ENCODE assay signal across 8 cellular contexts in the genomic region with DNA sequence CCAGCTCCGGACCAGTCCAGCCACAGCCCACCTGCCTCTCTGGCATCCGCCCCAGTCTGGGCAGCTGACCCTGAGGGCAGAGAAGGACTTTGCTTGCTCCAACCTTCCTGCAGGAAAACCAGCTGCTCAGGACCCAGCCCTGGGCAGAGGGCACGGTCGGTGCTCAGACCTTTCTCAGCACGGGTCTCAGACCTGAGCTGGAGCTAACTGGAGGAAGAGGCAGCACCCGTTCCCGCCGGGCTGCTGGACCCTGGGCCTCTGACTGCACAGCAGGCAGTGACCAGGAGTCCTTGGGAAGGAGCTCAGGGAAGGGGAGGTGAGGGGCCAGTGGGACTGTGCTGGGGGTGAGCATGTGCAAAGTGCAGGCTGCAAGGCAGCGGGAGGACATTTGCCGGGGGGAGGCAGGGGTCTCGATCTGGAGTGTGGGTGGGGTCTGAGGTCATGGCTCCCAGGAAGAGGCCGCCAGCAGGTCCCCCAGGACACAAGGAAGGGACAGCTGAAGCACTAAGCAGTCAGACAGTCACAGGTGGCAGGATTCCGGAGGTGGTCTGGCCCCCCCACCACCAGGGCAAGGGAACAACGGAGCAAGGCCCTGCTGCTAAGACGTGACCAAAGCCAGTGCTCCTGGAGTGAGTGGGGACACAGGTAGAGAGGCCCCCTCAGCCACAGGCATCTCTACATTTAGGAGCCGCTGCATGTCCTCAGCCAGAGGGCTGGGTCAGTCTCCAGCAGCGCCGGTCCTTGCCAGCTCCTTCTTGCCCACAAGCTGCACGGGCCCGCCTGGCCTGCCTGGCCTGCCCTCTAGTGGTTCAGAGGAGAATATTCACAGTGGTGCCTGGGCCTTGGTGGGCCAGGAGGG. TPM values are rescaled to one million over a fixed set of nuclear protein-coding genes. Genes with fewer than 3 reads are reported as not detected.
A peak's percentile ranks its signal among the peaks of the same experiment; 100 is the strongest.
DNase-seq lines count a peak whose midpoint lies in the region; ATAC-seq, FAIRE-seq and TF ChIP-seq lines count a peak whose summit lies in the region.

No MANE protein-coding gene starts in this region.

- POLR2A ChIA-PET in A549 (lab: Yijun Ruan, JAX): interaction anchor here (1.0 kb wide), 1 partner anchor 92 kb away, joined by 3 read pairs; no protein-coding TSS in a partner anchor

- intact Hi-C loops in natural killer cell (cut with micrococcal nuclease): loop anchor here (1.0 to 5.0 kb wide), 2 partner anchors 93 to 175 kb away; no protein-coding TSS in a partner anchor

- H3K9me3 Mint-ChIP-seq in activated CD8-positive, alpha-beta memory T cell treated with anti-CD3 and anti-CD28 coated beads, Interleukin-2, amount 10 ng/mL, durations not matched to agents 7 days and 5 days (ENCODE audit: low read depth): no peaks in the 10 kb centered on the region
- H3K9me3 Mint-ChIP-seq in natural killer cell: no peaks in the 10 kb centered on the region

- H3K4me3 ChIP-seq in A549: no peak overlapping the region

- peak overlapping the region in 1 of 2 experiments; percentile 47; a peak in 3 of 6 replicates for H3K27ac ChIP-seq in A549

- TF ChIP-seq EP300 in A549 (IDR thresholded peaks at IDR 0.05): no peak

- no peak for TF ChIP-seq POLR2A in A549 (IDR thresholded peaks at IDR 0.05; ENCODE audit: low read length)

- no peaks in the 10 kb centered on the region for H3K9me3 ChIP-seq in A549

- peak; percentile 58 to 77 for ATAC-seq in A549
- peak; percentile 54 for ATAC-seq in activated CD8-positive, alpha-beta memory T cell treated with anti-CD3 and anti-CD28 coated beads, Interleukin-2, amount 10 ng/mL, durations not matched to agents 7 days and 5 days
- ATAC-seq in natural killer cell: peak; percentile 73 to 81 (median 75)
- no peak for ATAC-seq in HG03469 (IDR thresholded peaks at IDR 0.05; ENCODE audit: unreplicated experiment)
- ATAC-seq in HG03432 (IDR thresholded peaks at IDR 0.05; ENCODE audit: unreplicated experiment): no peak

- 69% methylated on average over 18 of the region's 20 CpGs for WGBS in A549 (ENCODE audit: missing lambda C conversion rate)

- H3K36me3 Mint-ChIP-seq in activated CD8-positive, alpha-beta memory T cell treated with anti-CD3 and anti-CD28 coated beads, Interleukin-2, amount 10 ng/mL, durations not matched to agents 7 days and 5 days: peaks cover 17% of the 10 kb centered on the region
- H3K36me3 Mint-ChIP-seq in natural killer cell: no peaks in the 10 kb centered on the region

- FAIRE-seq in A549 (lab: Jason Lieb, UNC): no peak

- DNase-seq in A549 (ENCODE audit: low read depth in 1 of 2, low spot score in 1 of 2) (peak; percentile 63 to 76), GM10266 (ENCODE audit: extremely low spot score) (peak; percentile 78), NCI-H2227 treated with DMSO at 0.1 percent for 48 hours (lab: John Stamatoyannopoulos, UW) (peak; percentile 30), fibroblast of gingiva (ENCODE audit: low read depth) (peak; percentile 75), natural killer cell (peak; percentile 45)
- peak; percentile 66 for DNase-seq in activated CD8-positive, alpha-beta memory T cell treated with anti-CD3 and anti-CD28 coated beads, Interleukin-2, amount 10 ng/mL, durations not matched to agents 7 days and 5 days

- H3K27me3 Mint-ChIP-seq in activated CD8-positive, alpha-beta memory T cell treated with anti-CD3 and anti-CD28 coated beads, Interleukin-2, amount 10 ng/mL, durations not matched to agents 7 days and 5 days: peaks cover 2% of the 10 kb centered on the region
- no peaks in the 10 kb centered on the region for H3K27me3 Mint-ChIP-seq in natural killer cell (ENCODE audit: low read depth in 2 of 2)

- H3K4me3 Mint-ChIP-seq in activated CD8-positive, alpha-beta memory T cell treated with anti-CD3 and anti-CD28 coated beads, Interleukin-2, amount 10 ng/mL, durations not matched to agents 7 days and 5 days: no peak overlapping the region
- H3K4me3 Mint-ChIP-seq in natural killer cell: no peak overlapping the region

- TF ChIP-seq RAD21 in A549 (conservative IDR thresholded peaks at IDR 0.05 in 1 of 2, IDR thresholded peaks at IDR 0.05 in 1 of 2): peak; percentile 48 to 52; a peak in 4 of 5 replicates

- peaks cover 20% of the 10 kb centered on the region for H3K4me1 Mint-ChIP-seq in activated CD8-positive, alpha-beta memory T cell treated with anti-CD3 and anti-CD28 coated beads, Interleukin-2, amount 10 ng/mL, durations not matched to agents 7 days and 5 days
- peaks cover 6 to 20% of the 10 kb centered on the region in 2 donors for H3K4me1 Mint-ChIP-seq in natural killer cell

- no peak overlapping the region for H3K4me2 ChIP-seq in A549

- TF ChIP-seq CTCF in A549 (IDR thresholded peaks at IDR 0.05): peak; percentile 71
- peak; percentile 94 for TF ChIP-seq CTCF in GM10266 (IDR thresholded peaks at IDR 0.05; ENCODE audit: control insufficient read depth, insufficient read depth, low read depth, missing control alignments)
- peak; percentile 86 for TF ChIP-seq CTCF in natural killer cell (IDR thresholded peaks at IDR 0.05)

- peaks cover 24% of the 10 kb centered on the region; the same call in 2 of the 3 replicates for H3K4me1 ChIP-seq in A549

- H3K27ac Mint-ChIP-seq in activated CD8-positive, alpha-beta memory T cell treated with anti-CD3 and anti-CD28 coated beads, Interleukin-2, amount 10 ng/mL, durations not matched to agents 7 days and 5 days: peak overlapping the region; percentile 32
- peak overlapping the region in 1 of 2 donors; percentile 22 for H3K27ac Mint-ChIP-seq in natural killer cell

- CTCF ChIA-PET in A549 (lab: Yijun Ruan, JAX): interaction anchor here (0.6 to 35.7 kb wide), 34 partner anchors 9 to 402 kb away, joined by 3 to 827 read pairs (median 11); a partner anchor contains a TSS
- CTCF ChIA-PET in activated CD8-positive, alpha-beta memory T cell treated with anti-CD3 and anti-CD28 coated beads, Interleukin-2, amount 10 ng/mL, durations not matched to agents 7 days and 5 days (lab: Charles Lee): interaction anchor here (0.6 to 13.2 kb wide), 47 partner anchors 8 to 207 kb away, joined by 3 to 347 read pairs (median 4); a partner anchor contains a TSS

TF ChIP-seq in A549, 52 proteins besides CTCF, POLR2A, EP300 and RAD21:
- TF ChIP-seq SMC3 (IDR thresholded peaks at IDR 0.05): peak; percentile 69
- TF ChIP-seq, protein P1, sequence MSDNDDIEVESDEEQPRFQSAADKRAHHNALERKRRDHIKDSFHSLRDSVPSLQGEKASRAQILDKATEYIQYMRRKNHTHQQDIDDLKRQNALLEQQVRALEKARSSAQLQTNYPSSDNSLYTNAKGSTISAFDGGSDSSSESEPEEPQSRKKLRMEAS (IDR thresholded peaks at IDR 0.05): 0 out of 2 replicates have a peak, but pooled peaks have one; percentile 45
- TF ChIP-seq NFE2L2 (conservative IDR thresholded peaks at IDR 0.05; ENCODE audit: low read length): no peak
- no peak for TF ChIP-seq FOXS1 (CRISPR knock-in tag; IDR thresholded peaks at IDR 0.05)
- no peak for TF ChIP-seq HEYL (CRISPR knock-in tag; IDR thresholded peaks at IDR 0.05)
TF ChIP-seq in A549: peak in this region for 2.

RNA-seq across cellular contexts. Expression of a gene that starts 4.7 kb away (rescaled TPM):
- polyA plus RNA-seq in A549 (2011; rRNA removed): 41.9 and 48.8 TPM in 2 replicates
- 63.0 and 76.3 TPM in 2 replicates for polyA plus RNA-seq in A549 (2012; cell fraction: cytosol; rRNA removed)
- 52.4 and 53.7 TPM in 2 replicates for polyA plus RNA-seq in A549 (2012; cell fraction: nucleus; rRNA removed)
- 45.9 to 50.1 TPM (median 46.3 TPM) in 3 replicates for polyA plus RNA-seq in A549 (2017; fragmentation: RNase III; extraction: RNeasy Plus Mini Kit Qiagen cat#74134 plus additional on column Dnase treatment)
- 78.6 and 82.1 TPM in 2 replicates for polyA minus RNA-seq in A549 (2011; rRNA and poly(A)+ RNA removed)
- 10 to 100 TPM; 51.4 to 53.5 TPM for total RNA-seq in activated CD8-positive, alpha-beta memory T cell treated with anti-CD3 and anti-CD28 coated beads, Interleukin-2, amount 10 ng/mL, durations not matched to agents 7 days and 5 days
- 10 to 100 TPM; 22.9 to 31.4 (median 24.1) TPM for total RNA-seq in natural killer cell

RNA-seq across cellular contexts. Expression of a gene that starts 11.8 kb away (rescaled TPM):
- polyA plus RNA-seq in A549 (2011; rRNA removed) (1.8 and 2.4 TPM in 2 replicates), A549 (2017; fragmentation: RNase III; extraction: RNeasy Plus Mini Kit Qiagen cat#74134 plus additional on column Dnase treatment) (2.0 to 3.7 TPM (median 2.5 TPM) in 3 replicates)
- 1.4 and 2.2 TPM in 2 replicates for polyA plus RNA-seq in A549 (2012; cell fraction: cytosol; rRNA removed)
- polyA plus RNA-seq in A549 (2012; cell fraction: nucleus; rRNA removed): 19.9 and 20.7 TPM in 2 replicates
- polyA minus RNA-seq in A549 (2011; rRNA and poly(A)+ RNA removed): 0.70 and 2.0 TPM in 2 replicates
- 1 to 10 TPM; 1.8 to 2.6 TPM for total RNA-seq in activated CD8-positive, alpha-beta memory T cell treated with anti-CD3 and anti-CD28 coated beads, Interleukin-2, amount 10 ng/mL, durations not matched to agents 7 days and 5 days
- total RNA-seq in natural killer cell: 1 to 10 TPM in 1 of 3 donors, under 1 TPM in 2; 0.52 to 1.4 (median 0.97) TPM

RNA-seq across cellular contexts. Expression of a gene that starts 25.5 kb away (rescaled TPM):
- polyA plus RNA-seq in A549 (2011; rRNA removed) (11.0 and 12.5 TPM in 2 replicates), A549 (2017; fragmentation: RNase III; extraction: RNeasy Plus Mini Kit Qiagen cat#74134 plus additional on column Dnase treatment) (18.1 to 25.4 TPM (median 24.8 TPM) in 3 replicates)
- 21.5 and 29.4 TPM in 2 replicates for polyA plus RNA-seq in A549 (2012; cell fraction: cytosol; rRNA removed)
- polyA plus RNA-seq in A549 (2012; cell fraction: nucleus; rRNA removed): 28.7 and 46.1 TPM in 2 replicates
- polyA minus RNA-seq in A549 (2011; rRNA and poly(A)+ RNA removed): 17.6 and 18.1 TPM in 2 replicates
- total RNA-seq in activated CD8-positive, alpha-beta memory T cell treated with anti-CD3 and anti-CD28 coated beads, Interleukin-2, amount 10 ng/mL, durations not matched to agents 7 days and 5 days: 10 to 100 TPM; 64.7 to 71.4 TPM
- 10 to 100 TPM; 18.8 to 33.0 (median 20.4) TPM for total RNA-seq in natural killer cell

RNA-seq across cellular contexts. Expression of a gene that starts 38.4 kb away (rescaled TPM):
- 24.4 and 30.3 TPM in 2 replicates for polyA plus RNA-seq in A549 (2011; rRNA removed)
- 51.7 and 54.7 TPM in 2 replicates for polyA plus RNA-seq in A549 (2012; cell fraction: cytosol; rRNA removed)
- 83.0 and 94.5 TPM in 2 replicates for polyA plus RNA-seq in A549 (2012; cell fraction: nucleus; rRNA removed)
- 24.1 to 33.0 TPM (median 31.5 TPM) in 3 replicates for polyA plus RNA-seq in A549 (2017; fragmentation: RNase III; extraction: RNeasy Plus Mini Kit Qiagen cat#74134 plus additional on column Dnase treatment)
- 16.2 and 33.7 TPM in 2 replicates for polyA minus RNA-seq in A549 (2011; rRNA and poly(A)+ RNA removed)
- 100 to 1,000 TPM in 1 of 2 experiments, 10 to 100 TPM in 1; 60.8 to 116 TPM for total RNA-seq in activated CD8-positive, alpha-beta memory T cell treated with anti-CD3 and anti-CD28 coated beads, Interleukin-2, amount 10 ng/mL, durations not matched to agents 7 days and 5 days
- 10 to 100 TPM; 10.3 to 36.0 (median 28.2) TPM for total RNA-seq in natural killer cell

RNA-seq across cellular contexts. Expression of a gene that starts 43.0 kb away (rescaled TPM):
- polyA plus RNA-seq in A549 (2011; rRNA removed): 8.2 and 14.7 TPM in 2 replicates
- 12.7 and 16.0 TPM in 2 replicates for polyA plus RNA-seq in A549 (2012; cell fraction: cytosol; rRNA removed)
- 36.6 and 37.6 TPM in 2 replicates for polyA plus RNA-seq in A549 (2012; cell fraction: nucleus; rRNA removed)
- polyA plus RNA-seq in A549 (2017; fragmentation: RNase III; extraction: RNeasy Plus Mini Kit Qiagen cat#74134 plus additional on column Dnase treatment): 15.8 to 25.2 TPM (median 22.0 TPM) in 3 replicates
- polyA minus RNA-seq in A549 (2011; rRNA and poly(A)+ RNA removed): 15.6 and 18.6 TPM in 2 replicates
- 10 to 100 TPM; 75.7 to 93.5 TPM for total RNA-seq in activated CD8-positive, alpha-beta memory T cell treated with anti-CD3 and anti-CD28 coated beads, Interleukin-2, amount 10 ng/mL, durations not matched to agents 7 days and 5 days
- total RNA-seq in natural killer cell: 100 to 1,000 TPM; 120 to 148 (median 127) TPM

Comparison
In these comparisons a context has a peak if more than half of its experiments do, and no peak if none do; other contexts are left out.
1. ATAC-seq: peak in A549 (2 of 2), activated CD8-positive, alpha-beta memory T cell treated with anti-CD3 and anti-CD28 coated beads, Interleukin-2, amount 10 ng/mL, durations not matched to agents 7 days and 5 days (single experiment) and natural killer cell (3 of 3); none in HG03469 (single experiment) and HG03432 (single experiment).
2. Peak in every context shown above with its lines, with median percentiles within 50 percentile points of each other: DNase-seq and CTCF ChIP-seq.